Comparison of ENCODE assay signal across 8 cellular contexts in the genomic region with DNA sequence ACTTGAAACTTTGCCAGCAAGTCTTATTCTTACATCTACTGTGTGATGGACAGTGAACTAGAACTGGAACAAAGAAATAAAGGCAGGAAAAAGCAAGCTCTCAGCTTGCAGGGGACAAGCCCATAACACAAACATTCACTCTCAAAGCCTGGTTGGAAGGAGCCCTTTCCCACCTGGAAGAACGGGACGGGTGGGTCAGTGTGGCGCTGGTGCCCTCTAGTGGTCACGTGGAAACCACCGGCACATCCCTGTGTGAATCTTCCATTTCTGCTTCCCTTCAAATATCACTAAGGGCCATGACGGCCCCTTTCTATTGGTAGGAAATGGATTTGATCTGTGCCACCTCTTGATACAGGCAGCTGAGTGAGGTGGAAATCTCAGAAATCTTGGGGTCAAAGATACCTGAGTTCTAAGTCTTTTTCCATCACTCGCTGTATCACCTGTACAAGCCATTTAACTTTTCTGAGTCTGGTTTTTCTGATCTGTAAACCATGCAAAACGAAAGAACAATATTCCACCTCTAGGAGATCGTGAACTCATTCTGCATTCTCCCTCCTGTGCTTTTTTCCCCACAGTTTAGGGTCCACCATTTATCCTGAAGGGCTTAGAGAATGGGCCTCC.
DNase-seq lines count a peak whose midpoint lies in the region; ATAC-seq, FAIRE-seq and TF ChIP-seq lines count a peak whose summit lies in the region.

No MANE protein-coding gene starts in this region.

- H3K27ac Mint-ChIP-seq in T-helper 17 cell = no peak overlapping the region

- peak; percentile 96 for TF ChIP-seq CTCF in bronchial epithelial cell (IDR thresholded peaks at IDR 0.05; ENCODE audit: insufficient read depth, low read length, severe bottlenecking)

- no peaks in the 10 kb centered on the region for H3K36me3 Mint-ChIP-seq in T-helper 17 cell (ENCODE audit: low read depth)

- H3K4me3 ChIP-seq in bronchial epithelial cell (ENCODE audit: low read depth, low read length) = no peak overlapping the region

- no peaks in the 10 kb centered on the region for H3K36me3 ChIP-seq in bronchial epithelial cell (ENCODE audit: control insufficient read depth, insufficient read depth, low read length)

- no peak overlapping the region for H3K4me3 Mint-ChIP-seq in T-helper 17 cell

- peaks cover 3% of the 10 kb centered on the region for H3K4me1 Mint-ChIP-seq in T-helper 17 cell

- DNase-seq in NCI-H446 (lab: John Stamatoyannopoulos, UW) (peak; percentile 5 to 28), NCI-H446 treated with DMSO at 0.1 percent for 48 hours (lab: John Stamatoyannopoulos, UW) (no peak), KG1 (lab: John Stamatoyannopoulos, UW) (peak; percentile 4), T-helper 17 cell (peak in 2 of 3 donors; percentile 10 to 19), bronchial epithelial cell (ENCODE audit: low read depth) (peak; percentile 17), kidney tubule cell (ENCODE audit: low spot score) (peak; percentile 38)
- peak in 2 of 3 experiments; percentile 5 to 14 for DNase-seq in stimulated activated CD4-positive, alpha-beta T cell treated with anti-CD3 and anti-CD28 coated beads, TNF-alpha, amount 100 ng/mL, for 4 hours (ENCODE audit: low read depth in 3 of 3)

- no peaks in the 10 kb centered on the region for H3K27me3 ChIP-seq in bronchial epithelial cell (ENCODE audit: control insufficient read depth, insufficient read depth, low read length)

- H3K27me3 Mint-ChIP-seq in T-helper 17 cell = peaks cover 58% of the 10 kb centered on the region

- FAIRE-seq in bronchial epithelial cell (lab: Jason Lieb, UNC) = peak; percentile 50

- H3K9me3 ChIP-seq in T-helper 17 cell (ENCODE audit: control insufficient read depth, low read length, poor library complexity, severe bottlenecking) = no peaks in the 10 kb centered on the region

- ATAC-seq in T-helper 17 cell (peak; percentile 49), GM18511 (IDR thresholded peaks at IDR 0.05; ENCODE audit: unreplicated experiment) (no peak)
